In the genomic region with DNA sequence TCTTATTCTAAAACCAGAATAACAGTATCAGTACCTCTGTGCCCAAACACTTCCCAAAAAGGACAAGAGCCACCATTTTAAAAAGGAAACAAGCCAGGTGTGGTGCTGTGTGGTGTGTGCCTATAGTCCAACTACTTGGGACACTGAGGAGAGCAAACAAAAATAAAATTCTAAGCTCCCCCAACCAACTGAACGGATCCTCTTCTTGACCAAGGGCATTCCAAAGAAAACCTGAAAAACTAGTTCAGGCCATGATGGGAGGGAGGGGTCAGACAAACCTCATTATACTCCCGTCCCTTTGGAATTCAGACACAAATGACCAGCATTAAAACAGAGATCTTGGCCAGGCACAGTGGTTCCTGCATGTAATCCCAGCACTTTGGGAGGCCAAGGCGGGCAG, we compare ENCODE assay signal across 1 cellular context.
TF ChIP-seq lines count a peak whose summit lies in the region.

No MANE protein-coding gene starts in this region.

TF ChIP-seq in GM23338, 12 proteins besides CTCF, POLR2A, EP300 and RAD21 (continued from another document):
- TF ChIP-seq, protein P1, sequence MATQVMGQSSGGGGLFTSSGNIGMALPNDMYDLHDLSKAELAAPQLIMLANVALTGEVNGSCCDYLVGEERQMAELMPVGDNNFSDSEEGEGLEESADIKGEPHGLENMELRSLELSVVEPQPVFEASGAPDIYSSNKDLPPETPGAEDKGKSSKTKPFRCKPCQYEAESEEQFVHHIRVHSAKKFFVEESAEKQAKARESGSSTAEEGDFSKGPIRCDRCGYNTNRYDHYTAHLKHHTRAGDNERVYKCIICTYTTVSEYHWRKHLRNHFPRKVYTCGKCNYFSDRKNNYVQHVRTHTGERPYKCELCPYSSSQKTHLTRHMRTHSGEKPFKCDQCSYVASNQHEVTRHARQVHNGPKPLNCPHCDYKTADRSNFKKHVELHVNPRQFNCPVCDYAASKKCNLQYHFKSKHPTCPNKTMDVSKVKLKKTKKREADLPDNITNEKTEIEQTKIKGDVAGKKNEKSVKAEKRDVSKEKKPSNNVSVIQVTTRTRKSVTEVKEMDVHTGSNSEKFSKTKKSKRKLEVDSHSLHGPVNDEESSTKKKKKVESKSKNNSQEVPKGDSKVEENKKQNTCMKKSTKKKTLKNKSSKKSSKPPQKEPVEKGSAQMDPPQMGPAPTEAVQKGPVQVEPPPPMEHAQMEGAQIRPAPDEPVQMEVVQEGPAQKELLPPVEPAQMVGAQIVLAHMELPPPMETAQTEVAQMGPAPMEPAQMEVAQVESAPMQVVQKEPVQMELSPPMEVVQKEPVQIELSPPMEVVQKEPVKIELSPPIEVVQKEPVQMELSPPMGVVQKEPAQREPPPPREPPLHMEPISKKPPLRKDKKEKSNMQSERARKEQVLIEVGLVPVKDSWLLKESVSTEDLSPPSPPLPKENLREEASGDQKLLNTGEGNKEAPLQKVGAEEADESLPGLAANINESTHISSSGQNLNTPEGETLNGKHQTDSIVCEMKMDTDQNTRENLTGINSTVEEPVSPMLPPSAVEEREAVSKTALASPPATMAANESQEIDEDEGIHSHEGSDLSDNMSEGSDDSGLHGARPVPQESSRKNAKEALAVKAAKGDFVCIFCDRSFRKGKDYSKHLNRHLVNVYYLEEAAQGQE (IDR thresholded peaks at IDR 0.05; ENCODE audit: unreplicated experiment): no peak
- TF ChIP-seq ZNF331 (CRISPR knock-in tag; IDR thresholded peaks at IDR 0.05; ENCODE audit: low read depth): no peak
- TF ChIP-seq POLR2AphosphoS5 (IDR thresholded peaks at IDR 0.05; ENCODE audit: low read depth): no peak
- TF ChIP-seq, protein P2, sequence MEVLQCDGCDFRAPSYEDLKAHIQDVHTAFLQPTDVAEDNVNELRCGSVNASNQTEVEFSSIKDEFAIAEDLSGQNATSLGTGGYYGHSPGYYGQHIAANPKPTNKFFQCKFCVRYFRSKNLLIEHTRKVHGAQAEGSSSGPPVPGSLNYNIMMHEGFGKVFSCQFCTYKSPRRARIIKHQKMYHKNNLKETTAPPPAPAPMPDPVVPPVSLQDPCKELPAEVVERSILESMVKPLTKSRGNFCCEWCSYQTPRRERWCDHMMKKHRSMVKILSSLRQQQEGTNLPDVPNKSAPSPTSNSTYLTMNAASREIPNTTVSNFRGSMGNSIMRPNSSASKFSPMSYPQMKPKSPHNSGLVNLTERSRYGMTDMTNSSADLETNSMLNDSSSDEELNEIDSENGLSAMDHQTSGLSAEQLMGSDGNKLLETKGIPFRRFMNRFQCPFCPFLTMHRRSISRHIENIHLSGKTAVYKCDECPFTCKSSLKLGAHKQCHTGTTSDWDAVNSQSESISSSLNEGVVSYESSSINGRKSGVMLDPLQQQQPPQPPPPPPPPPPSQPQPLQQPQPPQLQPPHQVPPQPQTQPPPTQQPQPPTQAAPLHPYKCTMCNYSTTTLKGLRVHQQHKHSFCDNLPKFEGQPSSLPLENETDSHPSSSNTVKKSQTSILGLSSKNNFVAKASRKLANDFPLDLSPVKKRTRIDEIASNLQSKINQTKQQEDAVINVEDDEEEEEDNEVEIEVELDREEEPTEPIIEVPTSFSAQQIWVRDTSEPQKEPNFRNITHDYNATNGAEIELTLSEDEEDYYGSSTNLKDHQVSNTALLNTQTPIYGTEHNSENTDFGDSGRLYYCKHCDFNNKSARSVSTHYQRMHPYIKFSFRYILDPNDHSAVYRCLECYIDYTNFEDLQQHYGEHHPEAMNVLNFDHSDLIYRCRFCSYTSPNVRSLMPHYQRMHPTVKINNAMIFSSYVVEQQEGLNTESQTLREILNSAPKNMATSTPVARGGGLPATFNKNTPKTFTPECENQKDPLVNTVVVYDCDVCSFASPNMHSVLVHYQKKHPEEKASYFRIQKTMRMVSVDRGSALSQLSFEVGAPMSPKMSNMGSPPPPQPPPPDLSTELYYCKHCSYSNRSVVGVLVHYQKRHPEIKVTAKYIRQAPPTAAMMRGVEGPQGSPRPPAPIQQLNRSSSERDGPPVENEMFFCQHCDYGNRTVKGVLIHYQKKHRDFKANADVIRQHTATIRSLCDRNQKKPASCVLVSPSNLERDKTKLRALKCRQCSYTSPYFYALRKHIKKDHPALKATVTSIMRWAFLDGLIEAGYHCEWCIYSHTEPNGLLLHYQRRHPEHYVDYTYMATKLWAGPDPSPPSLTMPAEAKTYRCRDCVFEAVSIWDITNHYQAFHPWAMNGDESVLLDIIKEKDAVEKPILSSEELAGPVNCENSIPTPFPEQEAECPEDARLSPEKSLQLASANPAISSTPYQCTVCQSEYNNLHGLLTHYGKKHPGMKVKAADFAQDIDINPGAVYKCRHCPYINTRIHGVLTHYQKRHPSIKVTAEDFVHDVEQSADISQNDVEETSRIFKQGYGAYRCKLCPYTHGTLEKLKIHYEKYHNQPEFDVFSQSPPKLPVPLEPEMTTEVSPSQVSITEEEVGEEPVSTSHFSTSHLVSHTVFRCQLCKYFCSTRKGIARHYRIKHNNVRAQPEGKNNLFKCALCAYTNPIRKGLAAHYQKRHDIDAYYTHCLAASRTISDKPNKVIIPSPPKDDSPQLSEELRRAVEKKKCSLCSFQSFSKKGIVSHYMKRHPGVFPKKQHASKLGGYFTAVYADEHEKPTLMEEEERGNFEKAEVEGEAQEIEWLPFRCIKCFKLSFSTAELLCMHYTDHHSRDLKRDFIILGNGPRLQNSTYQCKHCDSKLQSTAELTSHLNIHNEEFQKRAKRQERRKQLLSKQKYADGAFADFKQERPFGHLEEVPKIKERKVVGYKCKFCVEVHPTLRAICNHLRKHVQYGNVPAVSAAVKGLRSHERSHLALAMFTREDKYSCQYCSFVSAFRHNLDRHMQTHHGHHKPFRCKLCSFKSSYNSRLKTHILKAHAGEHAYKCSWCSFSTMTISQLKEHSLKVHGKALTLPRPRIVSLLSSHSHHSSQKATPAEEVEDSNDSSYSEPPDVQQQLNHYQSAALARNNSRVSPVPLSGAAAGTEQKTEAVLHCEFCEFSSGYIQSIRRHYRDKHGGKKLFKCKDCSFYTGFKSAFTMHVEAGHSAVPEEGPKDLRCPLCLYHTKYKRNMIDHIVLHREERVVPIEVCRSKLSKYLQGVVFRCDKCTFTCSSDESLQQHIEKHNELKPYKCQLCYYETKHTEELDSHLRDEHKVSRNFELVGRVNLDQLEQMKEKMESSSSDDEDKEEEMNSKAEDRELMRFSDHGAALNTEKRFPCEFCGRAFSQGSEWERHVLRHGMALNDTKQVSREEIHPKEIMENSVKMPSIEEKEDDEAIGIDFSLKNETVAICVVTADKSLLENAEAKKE (CRISPR knock-in tag; IDR thresholded peaks at IDR 0.05): no peak
- TF ChIP-seq NANOG (IDR thresholded peaks at IDR 0.05; ENCODE audit: borderline replicate concordance): no peak
- TF ChIP-seq, protein P3, sequence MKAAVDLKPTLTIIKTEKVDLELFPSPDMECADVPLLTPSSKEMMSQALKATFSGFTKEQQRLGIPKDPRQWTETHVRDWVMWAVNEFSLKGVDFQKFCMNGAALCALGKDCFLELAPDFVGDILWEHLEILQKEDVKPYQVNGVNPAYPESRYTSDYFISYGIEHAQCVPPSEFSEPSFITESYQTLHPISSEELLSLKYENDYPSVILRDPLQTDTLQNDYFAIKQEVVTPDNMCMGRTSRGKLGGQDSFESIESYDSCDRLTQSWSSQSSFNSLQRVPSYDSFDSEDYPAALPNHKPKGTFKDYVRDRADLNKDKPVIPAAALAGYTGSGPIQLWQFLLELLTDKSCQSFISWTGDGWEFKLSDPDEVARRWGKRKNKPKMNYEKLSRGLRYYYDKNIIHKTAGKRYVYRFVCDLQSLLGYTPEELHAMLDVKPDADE (IDR thresholded peaks at IDR 0.05): no peak
- no peak for TF ChIP-seq ZNF114 (CRISPR knock-in tag; IDR thresholded peaks at IDR 0.05)
- TF ChIP-seq JUNB (IDR thresholded peaks at IDR 0.05; ENCODE audit: unreplicated experiment): no peak
- TF ChIP-seq EZH2 (IDR thresholded peaks at IDR 0.05; ENCODE audit: low read depth, unreplicated experiment): no peak
